In genomic region chr2:144516417-144516980, GRCh38 we compare ENCODE assay signal across 8 cellular contexts. TPM values are rescaled to one million over a fixed set of nuclear protein-coding genes. Genes with fewer than 3 reads are reported as not detected.
A peak's percentile ranks its signal among the peaks of the same experiment; 100 is the strongest.
DNase-seq lines count a peak whose midpoint lies in the region; ATAC-seq and TF ChIP-seq lines count a peak whose summit lies in the region.

No MANE protein-coding gene starts in this region.

- DNase-seq in Right ventricle myocardium inferior (ENCODE audit: missing footprints): peak; percentile 70
- no peak for DNase-seq in cardiac septum (ENCODE audit: low spot score)
- peak; percentile 30 for DNase-seq in activated CD8-positive, alpha-beta memory T cell treated with anti-CD3 and anti-CD28 coated beads, Interleukin-2, amount 50 U/mL, for 4 hours
- DNase-seq in left cardiac atrium: peak; percentile 52
- DNase-seq in sigmoid colon: no peak
- DNase-seq in NCI-H345 (lab: John Stamatoyannopoulos, UW): no peak
- no peak for DNase-seq in SKM-1 (lab: John Stamatoyannopoulos, UW; ENCODE audit: unreplicated experiment)

- 1 to 2% methylated on average over 57 of the region's 57 CpGs for WGBS in sigmoid colon, 2 donors

- H3K27ac ChIP-seq in sigmoid colon: peak overlapping the region; percentile 81 to 86 (median 86)

- no peak for TF ChIP-seq EP300 in sigmoid colon (IDR thresholded peaks at IDR 0.05)

- no peak for ATAC-seq in Right ventricle myocardium inferior
- ATAC-seq in HG03175 (IDR thresholded peaks at IDR 0.05; ENCODE audit: unreplicated experiment): peak; percentile 3
- ATAC-seq in left cardiac atrium: peak; percentile 31 to 39

- peak overlapping the region; percentile 56 to 75 (median 63) for H3K4me3 ChIP-seq in sigmoid colon

- TF ChIP-seq CTCF in sigmoid colon (IDR thresholded peaks at IDR 0.05): no peak

- H3K27me3 ChIP-seq in sigmoid colon: peaks cover 18 to 74% (median 34%) of the 10 kb centered on the region in 3 donors

- no peaks in the 10 kb centered on the region for H3K36me3 ChIP-seq in sigmoid colon

- intact Hi-C loops in Right ventricle myocardium inferior (cut with DNase I) (loop anchor here (5.0 to 10.0 kb wide), 6 partner anchors 114 to 1398 kb away; no protein-coding TSS in a partner anchor), cardiac septum (cut with DNase I) (loop anchor here (10.0 kb wide), 2 partner anchors 668 to 1238 kb away; no protein-coding TSS in a partner anchor), left cardiac atrium (cut with DNase I) (loop anchor here in 1 of 2 donors (10.0 kb wide), 1 partner anchor 62 kb away; no protein-coding TSS in a partner anchor), sigmoid colon (cut with DNase I) (loop anchor here (5.0 kb wide), 1 partner anchor 184 kb away; a partner anchor contains a TSS)

- H3K4me1 ChIP-seq in sigmoid colon: peaks cover 0 to 26% (median 20%) of the 10 kb centered on the region in 4 donors

- no peak for TF ChIP-seq POLR2A in sigmoid colon (IDR thresholded peaks at IDR 0.05)

- no peaks in the 10 kb centered on the region for H3K9me3 ChIP-seq in sigmoid colon

RNA-seq across cellular contexts. Expression of gene ZEB2, which starts 3.4 kb away (rescaled TPM):
- total RNA-seq in Right ventricle myocardium inferior (89.0 TPM), cardiac septum (122 TPM), left cardiac atrium (100 to 1,000 TPM; 118 to 131 TPM), sigmoid colon (10 to 100 TPM; 51.0 to 70.6 (median 61.3) TPM)
- 10 to 100 TPM in 2 of 3 donors, 1 to 10 TPM in 1; 8.1 to 19.8 (median 17.6) TPM for polyA plus RNA-seq in sigmoid colon

Comparison
In these comparisons a context has a peak if more than half of its experiments do, and no peak if none do; other contexts are left out.
1. DNase-seq: peak in Right ventricle myocardium inferior (single experiment), activated CD8-positive, alpha-beta memory T cell treated with anti-CD3 and anti-CD28 coated beads, Interleukin-2, amount 50 U/mL, for 4 hours (single experiment) and left cardiac atrium (single experiment); none in cardiac septum (single experiment), sigmoid colon (single experiment), NCI-H345 (single experiment) and SKM-1 (single experiment).